ENCODE assay signal across 24 cellular contexts in genomic region chr7:5589819-5590595, GRCh38. TPM values are rescaled to one million over a fixed set of nuclear protein-coding genes. Genes with fewer than 3 reads are reported as not detected.
A peak's percentile ranks its signal among the peaks of the same experiment; 100 is the strongest.
DNase-seq lines count a peak whose midpoint lies in the region; ATAC-seq and TF ChIP-seq lines count a peak whose summit lies in the region.
"Had no signal": no experiment of that assay in that cellular context is flagged by ENCODE, and none has a peak within 500 bp of the region (broad histone marks: within the 10 kb centered on the region; RNA-seq: fewer than 3 reads in every experiment).

No MANE protein-coding gene starts in this region.

- H3K27me3 Mint-ChIP-seq in activated naive CD4-positive, alpha-beta T cell treated with anti-CD3 and anti-CD28 coated beads, Interleukin-2, amount 50 U/mL, for 24 hours = peaks cover 5% of the 10 kb centered on the region

- no peak for DNase-seq in activated naive CD4-positive, alpha-beta T cell treated with anti-CD3 and anti-CD28 coated beads, Interleukin-2, amount 50 U/mL, for 72 hours (ENCODE audit: low spot score in 2 of 2)
- DNase-seq in RWPE2 (ENCODE audit: low spot score) = peak; percentile 55
- DNase-seq in activated gamma-delta T cell (lab: John Stamatoyannopoulos, UW) = no peak
- DNase-seq in AG08396 (ENCODE audit: low spot score) = no peak
- no peak for DNase-seq in GOT3 (lab: John Stamatoyannopoulos, UW)
- no peak for DNase-seq in GM13976 (ENCODE audit: low spot score)
- DNase-seq: activated CD4-positive, alpha-beta T cell treated with anti-CD3 and anti-CD28 coated beads for 36 hours; activated CD8-positive, alpha-beta T cell treated with anti-CD3 and anti-CD28 coated beads, Interleukin-2, amount 10 ng/mL, durations not matched to agents 7 days and 5 days; COR-L47; hippocampal formation; NCI-H1092; NCI-H2029; OCI-M1; stimulated activated CD4-positive, alpha-beta T cell treated with anti-CD3 and anti-CD28 coated beads, Interleukin-15, amount 100 ng/mL, for 24 hours; stimulated activated naive B cell treated with anti-CD40 and anti-IgM and Interleukin-4, amounts not matched to agents 10 μg/mL and 1 μg/mL and 100 μg/mL, for 72 hours; testis had no signal

- peaks cover 4% of the 10 kb centered on the region for H3K36me3 ChIP-seq in RWPE2 (ENCODE audit: low read depth)
- H3K36me3 ChIP-seq: prostate gland had no signal

- H3K9me3 ChIP-seq in RWPE2 (ENCODE audit: severe bottlenecking) = no peaks in the 10 kb centered on the region
- H3K9me3 ChIP-seq: prostate gland, testis had no signal

- H3K36me3 Mint-ChIP-seq in activated naive CD4-positive, alpha-beta T cell treated with anti-CD3 and anti-CD28 coated beads, Interleukin-2, amount 50 U/mL, for 24 hours = no peaks in the 10 kb centered on the region
- H3K36me3 Mint-ChIP-seq in activated naive CD4-positive, alpha-beta T cell treated with anti-CD3 and anti-CD28 coated beads, Interleukin-2, amount 50 U/mL, for 72 hours = peaks cover 0 to 3% of the 10 kb centered on the region in 2 donors
- H3K36me3 Mint-ChIP-seq: memory B cell; stimulated activated naive B cell treated with anti-CD40 and anti-IgM and Interleukin-4, amounts not matched to agents 10 μg/mL and 1 μg/mL and 100 μg/mL, for 72 hours had no signal

- H3K27ac Mint-ChIP-seq in activated naive CD4-positive, alpha-beta T cell treated with anti-CD3 and anti-CD28 coated beads, Interleukin-2, amount 50 U/mL, for 24 hours = peak overlapping the region; percentile 41
- H3K27ac Mint-ChIP-seq in activated naive CD4-positive, alpha-beta T cell treated with anti-CD3 and anti-CD28 coated beads, Interleukin-2, amount 50 U/mL, for 72 hours = no peak overlapping the region
- H3K27ac Mint-ChIP-seq: activated CD4-positive, alpha-beta T cell treated with anti-CD3 and anti-CD28 coated beads for 36 hours; activated CD8-positive, alpha-beta T cell treated with anti-CD3 and anti-CD28 coated beads, Interleukin-2, amount 10 ng/mL, durations not matched to agents 7 days and 5 days; GM23338; memory B cell; T-helper 2 cell treated with Interferon-gamma antibody and Interleukin-4, amounts not matched to agents 5 μg/mL and 100 μg/mL, for 36 hours had no signal

- no peaks in the 10 kb centered on the region for H3K9me3 Mint-ChIP-seq in activated naive CD4-positive, alpha-beta T cell treated with anti-CD3 and anti-CD28 coated beads, Interleukin-2, amount 50 U/mL, for 24 hours
- no peaks in the 10 kb centered on the region for H3K9me3 Mint-ChIP-seq in activated naive CD4-positive, alpha-beta T cell treated with anti-CD3 and anti-CD28 coated beads, Interleukin-2, amount 50 U/mL, for 72 hours
- H3K9me3 Mint-ChIP-seq: GM23338; memory B cell; stimulated activated naive B cell treated with anti-CD40 and anti-IgM and Interleukin-4, amounts not matched to agents 10 μg/mL and 1 μg/mL and 100 μg/mL, for 72 hours; T-helper 2 cell treated with Interferon-gamma antibody and Interleukin-4, amounts not matched to agents 5 μg/mL and 100 μg/mL, for 36 hours had no signal

- H3K27me3 ChIP-seq in RWPE2 (ENCODE audit: insufficient read depth, poor library complexity, severe bottlenecking) = no peaks in the 10 kb centered on the region
- H3K27me3 ChIP-seq in layer of hippocampus (ENCODE audit: control insufficient read depth, insufficient read depth, low read length) = no peaks in the 10 kb centered on the region
- H3K27me3 ChIP-seq: testis had no signal

- H3K27ac ChIP-seq in RWPE2 (ENCODE audit: poor library complexity, severe bottlenecking) (no peak overlapping the region), layer of hippocampus (ENCODE audit: low read depth, low read length) (peak overlapping the region; percentile 57)
- H3K27ac ChIP-seq: prostate gland, testis had no signal

- peaks cover 4% of the 10 kb centered on the region for H3K4me1 Mint-ChIP-seq in activated naive CD4-positive, alpha-beta T cell treated with anti-CD3 and anti-CD28 coated beads, Interleukin-2, amount 50 U/mL, for 24 hours

- H3K4me3 ChIP-seq in RWPE2 (ENCODE audit: severe bottlenecking) = no peak overlapping the region
- H3K4me3 ChIP-seq: GM23338, prostate gland, testis had no signal

- H3K4me3 Mint-ChIP-seq in activated naive CD4-positive, alpha-beta T cell treated with anti-CD3 and anti-CD28 coated beads, Interleukin-2, amount 50 U/mL, for 24 hours = no peak overlapping the region
- H3K4me3 Mint-ChIP-seq: activated CD4-positive, alpha-beta T cell treated with anti-CD3 and anti-CD28 coated beads for 36 hours; activated CD8-positive, alpha-beta T cell treated with anti-CD3 and anti-CD28 coated beads, Interleukin-2, amount 10 ng/mL, durations not matched to agents 7 days and 5 days; GM23338; memory B cell; stimulated activated naive B cell treated with anti-CD40 and anti-IgM and Interleukin-4, amounts not matched to agents 10 μg/mL and 1 μg/mL and 100 μg/mL, for 72 hours; T-helper 2 cell treated with Interferon-gamma antibody and Interleukin-4, amounts not matched to agents 5 μg/mL and 100 μg/mL, for 36 hours had no signal

- ATAC-seq in activated naive CD4-positive, alpha-beta T cell treated with anti-CD3 and anti-CD28 coated beads, Interleukin-2, amount 50 U/mL, for 72 hours = no peak
- no peak for ATAC-seq in RWPE2 (ENCODE audit: low read depth)
- ATAC-seq: activated CD4-positive, alpha-beta T cell treated with anti-CD3 and anti-CD28 coated beads for 36 hours; activated CD8-positive, alpha-beta T cell treated with anti-CD3 and anti-CD28 coated beads, Interleukin-2, amount 10 ng/mL, durations not matched to agents 7 days and 5 days; GM23338; left lobe of liver; Right ventricle myocardium inferior had no signal

- TF ChIP-seq CTCF in RWPE2 (IDR thresholded peaks at IDR 0.05; ENCODE audit: poor library complexity, severe bottlenecking) (no peak), GM13976 (IDR thresholded peaks at IDR 0.05; ENCODE audit: borderline replicate concordance, control extremely low read depth, extremely low read depth, insufficient read depth, missing control alignments) (no peak)

- peaks cover 6% of the 10 kb centered on the region for H3K4me1 ChIP-seq in RWPE2 (ENCODE audit: insufficient read depth, poor library complexity, severe bottlenecking)

- in situ Hi-C loops in GM13976 (cut with MboI; ENCODE audit: low sequenced_read_pairs, unreplicated experiment) = no loop called here

RNA-seq across cellular contexts. Expression of gene FSCN1, which starts 2.6 kb away (rescaled TPM):
- 10 to 100 TPM in 1 of 2 donors, 1 to 10 TPM in 1; 3.6 to 91.9 TPM for total RNA-seq in activated naive CD4-positive, alpha-beta T cell treated with anti-CD3 and anti-CD28 coated beads, Interleukin-2, amount 50 U/mL, for 72 hours

RNA-seq across cellular contexts. Expression of gene ACTB, which starts 59.6 kb away (rescaled TPM):
- over 10,000 TPM in 1 of 2 donors, 1,000 to 10,000 TPM in 1; 9,203 to 11,527 TPM for total RNA-seq in activated naive CD4-positive, alpha-beta T cell treated with anti-CD3 and anti-CD28 coated beads, Interleukin-2, amount 50 U/mL, for 72 hours
